In genomic region chr13:38349386-38350113, GRCh38 we compare ENCODE assay signal across 8 cellular contexts. TPM values are rescaled to one million over a fixed set of nuclear protein-coding genes. Genes with fewer than 3 reads are reported as not detected.
DNase-seq lines count a peak whose midpoint lies in the region; ATAC-seq and TF ChIP-seq lines count a peak whose summit lies in the region.

TSS of gene UFM1 (plus strand) at chr13:38349851. CDS start at chr13:38349920, 69 bp downstream.

- H3K9me3 Mint-ChIP-seq in activated T-helper 1 cell treated with anti-CD3 and anti-CD28 coated beads, Interleukin-12 subunit alpha, Interleukin-12 subunit beta, Interleukin-2, Interleukin-4 antibody, amounts not matched to agents 30 ng/mL and 10 ng/mL and 1 ng/mL, durations not matched to agents 14 hours and 24 hours and 36 hours = no peaks in the 10 kb centered on the region

- H3K4me3 Mint-ChIP-seq in activated T-helper 1 cell treated with anti-CD3 and anti-CD28 coated beads, Interleukin-12 subunit alpha, Interleukin-12 subunit beta, Interleukin-2, Interleukin-4 antibody, amounts not matched to agents 30 ng/mL and 10 ng/mL and 1 ng/mL, durations not matched to agents 14 hours and 24 hours and 36 hours = peak within 1 kb of the TSS; percentile 98

- peak within 1 kb of the TSS; percentile 89 for H3K4me2 ChIP-seq in DND-41 (ENCODE audit: insufficient read depth, low read length)
- H3K4me2 ChIP-seq in GM23248 (ENCODE audit: unreplicated experiment) = peak within 1 kb of the TSS; percentile 96

- peak in 1 of 4 donors; percentile 65 for TF ChIP-seq POLR2A in esophagus squamous epithelium (IDR thresholded peaks at IDR 0.05)

- intact Hi-C loops in activated T-helper 1 cell treated with anti-CD3 and anti-CD28 coated beads, Interleukin-12 subunit alpha, Interleukin-12 subunit beta, Interleukin-2, Interleukin-4 antibody, amounts not matched to agents 30 ng/mL and 10 ng/mL and 1 ng/mL, durations not matched to agents 14 hours and 24 hours and 36 hours (cut with micrococcal nuclease) = loop anchor here (1.0 to 10.0 kb wide), 7 partner anchors 689 to 1912 kb away; partner anchors contain the start of genes ALG5, NHLRC3, PROSER1 and RFXAP
- intact Hi-C loops in esophagus squamous epithelium (cut with DNase I) = no loop called here

- ATAC-seq in DND-41 (ENCODE audit: insufficient read depth, low read depth) = peak; percentile 95

- no peaks in the 10 kb centered on the region for H3K9me2 ChIP-seq in GM23248 (ENCODE audit: insufficient read depth)

- H3K27me3 ChIP-seq in DND-41 (ENCODE audit: insufficient read depth, low read length, poor library complexity) (no peaks in the 10 kb centered on the region), GM23248 (replicated peaks; ENCODE audit: insufficient read depth) (no peaks in the 10 kb centered on the region), esophagus squamous epithelium (no peaks in the 10 kb centered on the region)

- peak; percentile 89 for DNase-seq in DND-41
- peak; percentile 96 for DNase-seq in GM23248
- peak; percentile 79 to 84 for DNase-seq in Kasumi-1 (lab: John Stamatoyannopoulos, UW)
- peak; percentile 90 for DNase-seq in RPMI7951 (ENCODE audit: low read depth)
- DNase-seq in activated T-helper 1 cell treated with anti-CD3 and anti-CD28 coated beads, Interleukin-12 subunit alpha, Interleukin-12 subunit beta, Interleukin-2, Interleukin-4 antibody, amounts not matched to agents 30 ng/mL and 10 ng/mL and 1 ng/mL, durations not matched to agents 14 hours and 24 hours and 36 hours (ENCODE audit: low spot score) = peak; percentile 81
- peak; percentile 43 for DNase-seq in esophagus squamous epithelium (lab: John Stamatoyannopoulos, UW)
- peak; percentile 94 for DNase-seq in myocyte (ENCODE audit: low read depth)
- DNase-seq in stimulated activated CD8-positive, alpha-beta memory T cell treated with anti-CD3 and anti-CD28 coated beads, Interleukin-7, amount 100 ng/mL, for 48 hours (ENCODE audit: extremely low read depth in 1 of 2, low read depth in 1 of 2) = peak; percentile 65 to 81

- peaks cover 3% of the 10 kb centered on the region for H3K27me3 Mint-ChIP-seq in activated T-helper 1 cell treated with anti-CD3 and anti-CD28 coated beads, Interleukin-12 subunit alpha, Interleukin-12 subunit beta, Interleukin-2, Interleukin-4 antibody, amounts not matched to agents 30 ng/mL and 10 ng/mL and 1 ng/mL, durations not matched to agents 14 hours and 24 hours and 36 hours (ENCODE audit: insufficient read depth)

- H3K27ac ChIP-seq in DND-41 (ENCODE audit: low read length) = peak within 1 kb of the TSS; percentile 85
- H3K27ac ChIP-seq in GM23248 = peak within 1 kb of the TSS; percentile 95
- H3K27ac ChIP-seq in esophagus squamous epithelium = peak within 1 kb of the TSS; percentile 93 to 96 (median 94)

- peaks cover 30% of the 10 kb centered on the region for H3K36me3 Mint-ChIP-seq in activated T-helper 1 cell treated with anti-CD3 and anti-CD28 coated beads, Interleukin-12 subunit alpha, Interleukin-12 subunit beta, Interleukin-2, Interleukin-4 antibody, amounts not matched to agents 30 ng/mL and 10 ng/mL and 1 ng/mL, durations not matched to agents 14 hours and 24 hours and 36 hours (ENCODE audit: low read depth)

- H3K4me3 ChIP-seq in DND-41 (ENCODE audit: low read depth in 1 of 2, low read length in 2 of 2) = peak within 1 kb of the TSS; percentile 80 to 92
- peak within 1 kb of the TSS; percentile 83 for H3K4me3 ChIP-seq in GM23248
- H3K4me3 ChIP-seq in esophagus squamous epithelium = peak within 1 kb of the TSS; percentile 78 to 94 (median 84)

- H3K4me1 ChIP-seq in DND-41 (ENCODE audit: insufficient read depth, low read length) (peaks cover 34% of the 10 kb centered on the region), GM23248 (ENCODE audit: insufficient read depth) (peaks cover 22% of the 10 kb centered on the region), esophagus squamous epithelium (peaks cover 13 to 57% (median 14%) of the 10 kb centered on the region in 3 donors)

- peaks cover 8% of the 10 kb centered on the region; the same call in 1 of the 2 replicates for H3F3A ChIP-seq in GM23248 (ENCODE audit: insufficient read depth)

- H3K9me3 ChIP-seq in DND-41 (ENCODE audit: insufficient read depth, low read length, severe bottlenecking) = no peaks in the 10 kb centered on the region
- H3K9me3 ChIP-seq in GM23248 (ENCODE audit: low read depth) = no peaks in the 10 kb centered on the region
- no peaks in the 10 kb centered on the region for H3K9me3 ChIP-seq in esophagus squamous epithelium

- H2AFZ ChIP-seq in DND-41 (ENCODE audit: low read depth, low read length) = peak within 1 kb of the TSS; percentile 96
- peak within 1 kb of the TSS; percentile 85 for H2AFZ ChIP-seq in GM23248

- 1% methylated on average over 35 to 41 of the region's 41 CpGs for WGBS in GM23248 (ENCODE audit: low coverage in 1 of 2, low lambda C conversion rate in 2 of 2, missing lambda C conversion rate in 2 of 2), 2 experiments
- WGBS in esophagus squamous epithelium, 2 donors = 0 to 1% methylated on average over 29 to 33 of the region's 41 CpGs

- in situ Hi-C loops in GM23248 (cut with MboI) = loop anchor here (25.0 kb wide), 2 partner anchors 712 to 1312 kb away; no protein-coding TSS in a partner anchor

- H3K9ac ChIP-seq in DND-41 (ENCODE audit: low read depth, low read length) (peak within 1 kb of the TSS; percentile 77), GM23248 (peak within 1 kb of the TSS; percentile 97)

- peaks cover 28% of the 10 kb centered on the region for H3K79me2 ChIP-seq in DND-41 (ENCODE audit: insufficient read depth, low read length)
- peaks cover 49% of the 10 kb centered on the region for H3K79me2 ChIP-seq in GM23248 (ENCODE audit: insufficient read depth)

- TF ChIP-seq CTCF in DND-41 (IDR thresholded peaks at IDR 0.05; ENCODE audit: borderline replicate concordance, extremely low read depth, low read length, poor library complexity, severe bottlenecking) = no peak
- TF ChIP-seq CTCF in esophagus squamous epithelium (IDR thresholded peaks at IDR 0.05) = no peak

- H4K20me1 ChIP-seq in DND-41 (ENCODE audit: insufficient read depth, low read length) = peaks cover 4% of the 10 kb centered on the region; the same call in 1 of the 2 replicates
- H4K20me1 ChIP-seq in GM23248 (ENCODE audit: insufficient read depth) = peaks cover 6% of the 10 kb centered on the region; the same call in 1 of the 2 replicates

- peaks cover 30% of the 10 kb centered on the region for H3K36me3 ChIP-seq in DND-41 (ENCODE audit: insufficient read depth, low read length)
- peaks cover 26% of the 10 kb centered on the region for H3K36me3 ChIP-seq in GM23248 (ENCODE audit: low read depth)
- peaks cover 0 to 33% (median 5%) of the 10 kb centered on the region in 3 donors for H3K36me3 ChIP-seq in esophagus squamous epithelium

- peaks cover 36% of the 10 kb centered on the region for H3K4me1 Mint-ChIP-seq in activated T-helper 1 cell treated with anti-CD3 and anti-CD28 coated beads, Interleukin-12 subunit alpha, Interleukin-12 subunit beta, Interleukin-2, Interleukin-4 antibody, amounts not matched to agents 30 ng/mL and 10 ng/mL and 1 ng/mL, durations not matched to agents 14 hours and 24 hours and 36 hours (ENCODE audit: low read depth)

- H3K27ac Mint-ChIP-seq in activated T-helper 1 cell treated with anti-CD3 and anti-CD28 coated beads, Interleukin-12 subunit alpha, Interleukin-12 subunit beta, Interleukin-2, Interleukin-4 antibody, amounts not matched to agents 30 ng/mL and 10 ng/mL and 1 ng/mL, durations not matched to agents 14 hours and 24 hours and 36 hours = peak within 1 kb of the TSS; percentile 100

RNA-seq across cellular contexts. Expression of gene UFM1, which starts in this region (rescaled TPM):
- total RNA-seq in GM23248 (2014; rRNA removed; shearing (Covaris generic)) = 125 and 131 TPM in 2 replicates
- 125 and 130 TPM in 2 replicates for polyA plus RNA-seq in GM23248 (2016; fragmentation: Nextera tagmentation; extraction: Ambion mirVana)
- total RNA-seq in RPMI7951 (2014; rRNA removed; shearing (Covaris generic)) = 60.4 and 73.8 TPM in 2 replicates
- total RNA-seq in activated T-helper 1 cell treated with anti-CD3 and anti-CD28 coated beads, Interleukin-12 subunit alpha, Interleukin-12 subunit beta, Interleukin-2, Interleukin-4 antibody, amounts not matched to agents 30 ng/mL and 10 ng/mL and 1 ng/mL, durations not matched to agents 14 hours and 24 hours and 36 hours = 66.9 and 71.3 TPM in 2 replicates
- total RNA-seq in esophagus squamous epithelium (10 to 100 TPM; 22.6 to 53.8 (median 38.9) TPM), myocyte (82.1 and 87.1 TPM in 2 replicates)
- polyA plus RNA-seq in myocyte (2012) = 39.8 TPM

Comparison
In these comparisons a context has a peak if more than half of its experiments do, and no peak if none do; other contexts are left out.
1. Peak in every context shown above with its lines: DNase-seq, ATAC-seq, H3K4me3 ChIP-seq and H3K27ac ChIP-seq.
2. DNase-seq: peak in every context shown above with its lines; median percentile 96 in GM23248; 94 in myocyte; 90 in RPMI7951; 89 in DND-41; 82 in Kasumi-1; 81 in activated T-helper 1 cell treated with anti-CD3 and anti-CD28 coated beads, Interleukin-12 subunit alpha, Interleukin-12 subunit beta, Interleukin-2, Interleukin-4 antibody, amounts not matched to agents 30 ng/mL and 10 ng/mL and 1 ng/mL, durations not matched to agents 14 hours and 24 hours and 36 hours; 73 in stimulated activated CD8-positive, alpha-beta memory T cell treated with anti-CD3 and anti-CD28 coated beads, Interleukin-7, amount 100 ng/mL, for 48 hours; 43 in esophagus squamous epithelium.